8 cellular contexts compared by ENCODE assay signal in genomic region chr15:90320062-90320884, GRCh38. TPM values are rescaled to one million over a fixed set of nuclear protein-coding genes. Genes with fewer than 3 reads are reported as not detected.
DNase-seq lines count a peak whose midpoint lies in the region; ATAC-seq and TF ChIP-seq lines count a peak whose summit lies in the region.

No MANE protein-coding gene starts in this region.

- 0 out of 2 replicates have a peak overlapping the region, but pooled peaks have one; percentile 10 for H2BK20ac ChIP-seq in IMR-90 (ENCODE audit: low read depth, low read length)

- no peak overlapping the region for H2BK5ac ChIP-seq in IMR-90 (ENCODE audit: low read depth, low read length, poor library complexity, severe bottlenecking)

- POLR2A ChIA-PET in BJ (lab: Charles Lee) (no interaction called here), IMR-90 (lab: Charles Lee; ENCODE audit: unreplicated experiment) (no interaction called here)

- H4K20me1 ChIP-seq in IMR-90 (ENCODE audit: insufficient read depth, low read length) (no peaks in the 10 kb centered on the region), OCI-LY3 (ENCODE audit: insufficient read depth, low read length) (no peaks in the 10 kb centered on the region)

- no peak overlapping the region; the same call in 1 of the 2 replicates for H3K4me2 ChIP-seq in IMR-90 (ENCODE audit: low read depth, low read length)
- H3K4me2 ChIP-seq in OCI-LY3 (ENCODE audit: low read length), result peak overlapping the region; percentile 90

- intact Hi-C loops in IMR-90 (cut with micrococcal nuclease), result loop anchor here (1.0 to 10.0 kb wide), 6 partner anchors 68 to 614 kb away; partner anchors contain the start of gene IQGAP1

- DNase-seq in BJ (ENCODE audit: low read depth), result peak; percentile 39
- peak; percentile 90 for DNase-seq in IMR-90
- DNase-seq in activated CD8-positive, alpha-beta memory T cell treated with anti-CD3 and anti-CD28 coated beads, Interleukin-2, amount 50 U/mL, for 24 hours (ENCODE audit: extremely low read depth), result peak; percentile 20
- DNase-seq in erythroblast (lab: John Stamatoyannopoulos, UW), result peak; percentile 84 to 89
- DNase-seq in mucosa of gallbladder (ENCODE audit: low spot score), result peak; percentile 80
- DNase-seq in stimulated activated CD8-positive, alpha-beta memory T cell treated with anti-CD3 and anti-CD28 coated beads, Interleukin-4, amount 100 ng/mL, for 24 hours (ENCODE audit: low read depth), result peak; percentile 33

- H2AFZ ChIP-seq in IMR-90 (replicated peaks; ENCODE audit: low read length, poor library complexity) (peak overlapping the region; percentile 86), OCI-LY3 (ENCODE audit: low read depth, low read length) (peak overlapping the region; percentile 79)

- H3K79me2 ChIP-seq in OCI-LY3 (ENCODE audit: low read length), result no peaks in the 10 kb centered on the region

- H2AK9ac ChIP-seq in IMR-90 (replicated peaks; ENCODE audit: low read depth, low read length, poor library complexity), result no peak overlapping the region

- no peak overlapping the region for H4K8ac ChIP-seq in IMR-90 (ENCODE audit: low read depth in 2 of 2, low read length in 2 of 2)

- 2% methylated on average over 10 of the region's 17 CpGs; no CpG with 5 or more reads in 1 of the 2 experiments for WGBS in IMR-90 (ENCODE audit: extremely low coverage in 2 of 2, insufficient read length in 1 of 2), 2 experiments

- H3K27ac ChIP-seq in IMR-90 (ENCODE audit: insufficient read depth, low read length) (no peak overlapping the region), OCI-LY3 (ENCODE audit: low read length) (no peak overlapping the region)

- no peak overlapping the region for H2BK120ac ChIP-seq in IMR-90 (ENCODE audit: low read depth, low read length)

- no peak overlapping the region for H3K9ac ChIP-seq in IMR-90 (ENCODE audit: low read depth, low read length)
- peak overlapping the region; percentile 46 for H3K9ac ChIP-seq in OCI-LY3 (ENCODE audit: low read length)

- H3K9me3 ChIP-seq in IMR-90 (ENCODE audit: control insufficient read depth, insufficient read depth, low read length), result no peaks in the 10 kb centered on the region
- no peaks in the 10 kb centered on the region for H3K9me3 ChIP-seq in OCI-LY3 (ENCODE audit: insufficient read depth, low read length)

- H3K36me3 ChIP-seq in BJ (ENCODE audit: control insufficient read depth, insufficient read depth, low read length) (no peaks in the 10 kb centered on the region), IMR-90 (ENCODE audit: control insufficient read depth, insufficient read depth, low read length) (no peaks in the 10 kb centered on the region), OCI-LY3 (replicated peaks; ENCODE audit: low read depth, low read length) (no peaks in the 10 kb centered on the region)

- no peak overlapping the region; the same call in 1 of the 2 replicates for H3K23ac ChIP-seq in IMR-90 (ENCODE audit: low read depth, low read length)

- TF ChIP-seq CTCF in BJ (IDR thresholded peaks at IDR 0.05; ENCODE audit: insufficient read depth, low read depth, low read length) (peak; percentile 98), IMR-90 (conservative IDR thresholded peaks at IDR 0.05; ENCODE audit: low read depth, low read length) (peak; percentile 100), OCI-LY3 (IDR thresholded peaks at IDR 0.05; ENCODE audit: low read depth, low read length) (peak; percentile 99)

- CTCF ChIA-PET in BJ (lab: Yijun Ruan, JAX) (interaction anchor here (0.6 to 5.0 kb wide), 79 partner anchors 9 to 566 kb away, joined by 3 to 169 read pairs (median 5); partner anchors contain the start of genes CRTC3, FES, IQGAP1 and ZNF774), IMR-90 (lab: Yijun Ruan, JAX) (interaction anchor here (0.6 to 2.5 kb wide), 21 partner anchors 9 to 617 kb away, joined by 3 to 34 read pairs (median 4); partner anchors contain the start of gene IQGAP1)

- in situ Hi-C loops in IMR-90 (cut with MboI; ENCODE audit: low sequenced_read_pairs), result loop anchor here (5.0 to 25.0 kb wide), 2 partner anchors 152 to 567 kb away; partner anchors contain the start of gene FES

- dilution Hi-C loops in IMR-90 (cut with HindIII; ENCODE audit: low sequenced_read_pairs, unreplicated experiment), result no loop called here

- no peak overlapping the region for H2BK15ac ChIP-seq in IMR-90 (ENCODE audit: low read depth, low read length)

- 0 out of 2 replicates have a peak overlapping the region, but pooled peaks have one; percentile 16 for H3K14ac ChIP-seq in IMR-90 (replicated peaks; ENCODE audit: low read depth, low read length)

- no TSS peak for BruUV-seq in IMR-90 (replicated peaks; lab: Mats Ljungman, UMichigan)

- no peak overlapping the region for H3K4ac ChIP-seq in IMR-90 (ENCODE audit: low read depth, low read length)

- H3K56ac ChIP-seq in IMR-90 (ENCODE audit: extremely low read depth, insufficient read depth, low read length), result no peak overlapping the region

- H3K79me1 ChIP-seq in IMR-90 (ENCODE audit: low read depth in 1 of 2, low read length in 2 of 2), result no peaks in the 10 kb centered on the region

- peak; percentile 100 for TF ChIP-seq RAD21 in IMR-90 (IDR thresholded peaks at IDR 0.05; ENCODE audit: low read length)

- H4K5ac ChIP-seq in IMR-90 (ENCODE audit: low read depth, low read length), result no peak overlapping the region

- H3K27me3 ChIP-seq in BJ (ENCODE audit: control insufficient read depth, insufficient read depth, low read length) (no peaks in the 10 kb centered on the region), IMR-90 (ENCODE audit: control insufficient read depth, insufficient read depth, low read length) (no peaks in the 10 kb centered on the region), OCI-LY3 (ENCODE audit: low read depth, low read length) (no peaks in the 10 kb centered on the region)

- TF ChIP-seq POLR2A in IMR-90 (IDR thresholded peaks at IDR 0.05; ENCODE audit: low read depth, low read length) (peak; percentile 53; the same call in 1 of the 2 replicates), erythroblast (IDR thresholded peaks at IDR 0.05; ENCODE audit: low read length) (no peak)

- ATAC-seq in GM19438 (IDR thresholded peaks at IDR 0.05; ENCODE audit: low read depth, unreplicated experiment), result peak; percentile 74
- ATAC-seq in IMR-90 (ENCODE audit: low read depth), result peak; percentile 98

- no peak overlapping the region for H2AK5ac ChIP-seq in IMR-90 (ENCODE audit: low read depth, low read length)

- H3K18ac ChIP-seq in IMR-90 (ENCODE audit: low read depth, low read length), result no peak overlapping the region

- H3K4me3 ChIP-seq in BJ (ENCODE audit: low read depth, low read length), result no peak overlapping the region
- H3K4me3 ChIP-seq in IMR-90 (ENCODE audit: insufficient read depth, low read depth, low read length), result no peak overlapping the region
- peak overlapping the region; percentile 66 for H3K4me3 ChIP-seq in OCI-LY3 (ENCODE audit: low read length)

- H4K91ac ChIP-seq in IMR-90 (ENCODE audit: insufficient read depth, low read depth, low read length), result no peak overlapping the region

- H3K4me1 ChIP-seq in IMR-90 (ENCODE audit: control insufficient read depth, insufficient read depth, low read length) (peaks cover 6% of the 10 kb centered on the region), OCI-LY3 (ENCODE audit: low read length) (peaks cover 5% of the 10 kb centered on the region; the same call in 1 of the 2 replicates)

- H3K9me1 ChIP-seq in IMR-90 (ENCODE audit: insufficient read depth, low read length), result no peaks in the 10 kb centered on the region; the same call in 1 of the 2 replicates

TF ChIP-seq in IMR-90, 13 proteins besides CTCF, POLR2A, EP300 and RAD21:
- TF ChIP-seq BHLHE40 (IDR thresholded peaks at IDR 0.05; ENCODE audit: low read depth, low read length) (no peak), SMC3 (IDR thresholded peaks at IDR 0.05; ENCODE audit: low read depth, low read length) (peak; percentile 99), FOS (IDR thresholded peaks at IDR 0.05; ENCODE audit: low read depth, low read length) (0 out of 2 replicates have a peak, but pooled peaks have one; percentile 10)

RNA-seq across cellular contexts. Expression of gene ZNF774, which starts 31.8 kb away (rescaled TPM):
- polyA plus RNA-seq in BJ (2011; rRNA removed) (0.54 and 1.6 TPM in 2 replicates), IMR-90 (2012; rRNA removed) (0.90 and 0.91 TPM in 2 replicates)
- 0.47 and 0.67 TPM in 2 replicates for polyA minus RNA-seq in BJ (2011; rRNA and poly(A)+ RNA removed)
- total RNA-seq in IMR-90 (2012; rRNA removed) (1.1 TPM in 2 replicates), mucosa of gallbladder (18.4 TPM)
- 0.42 and 0.88 TPM in 2 replicates for polyA plus RNA-seq in IMR-90 (2012; cell fraction: cytosol; rRNA removed)
- 0.40 and 1.8 TPM in 2 replicates for polyA plus RNA-seq in IMR-90 (2012; cell fraction: nucleus; rRNA removed; ENCODE audit: low replicate concordance)

RNA-seq across cellular contexts. Expression of gene NGRN, which starts 54.8 kb away (rescaled TPM):
- polyA plus RNA-seq in BJ (2011; rRNA removed), result 63.5 and 76.8 TPM in 2 replicates
- 14.5 and 35.8 TPM in 2 replicates for polyA minus RNA-seq in BJ (2011; rRNA and poly(A)+ RNA removed)
- 39.6 and 44.2 TPM in 2 replicates for total RNA-seq in IMR-90 (2012; rRNA removed)
- 40.3 and 46.2 TPM in 2 replicates for polyA plus RNA-seq in IMR-90 (2012; rRNA removed)
- 23.0 and 24.4 TPM in 2 replicates for polyA plus RNA-seq in IMR-90 (2012; cell fraction: cytosol; rRNA removed)
- polyA plus RNA-seq in IMR-90 (2012; cell fraction: nucleus; rRNA removed; ENCODE audit: low replicate concordance), result 10.3 and 24.2 TPM in 2 replicates
- total RNA-seq in mucosa of gallbladder, result 91.8 TPM

Comparison
In these comparisons a context has a peak if more than half of its experiments do, and no peak if none do; other contexts are left out.
1. DNase-seq: peak in every context shown above with its lines; median percentile 90 in IMR-90; 86 in erythroblast; 80 in mucosa of gallbladder; 39 in BJ; 33 in stimulated activated CD8-positive, alpha-beta memory T cell treated with anti-CD3 and anti-CD28 coated beads, Interleukin-4, amount 100 ng/mL, for 24 hours; 20 in activated CD8-positive, alpha-beta memory T cell treated with anti-CD3 and anti-CD28 coated beads, Interleukin-2, amount 50 U/mL, for 24 hours.